13 cellular contexts compared by ENCODE assay signal in genomic region chr14:36767603-36768281, GRCh38.
DNase-seq lines count a peak whose midpoint lies in the region; ATAC-seq and TF ChIP-seq lines count a peak whose summit lies in the region.
"Had no signal": no experiment of that assay in that cellular context is flagged by ENCODE, and none has a peak within 500 bp of the region (broad histone marks: within the 10 kb centered on the region; RNA-seq: fewer than 3 reads in every experiment).

No MANE protein-coding gene starts in this region.

- H2BK5ac ChIP-seq in mesendoderm (ENCODE audit: low read length): peak overlapping the region; percentile 49

- no peaks in the 10 kb centered on the region for H3K79me2 ChIP-seq in mesendoderm (ENCODE audit: control insufficient read depth, insufficient read depth, low read length)

- H3K56ac ChIP-seq in mesendoderm (ENCODE audit: low read length): peak overlapping the region; percentile 58

- ATAC-seq in body of pancreas (no peak), GM18511 (IDR thresholded peaks at IDR 0.05; ENCODE audit: unreplicated experiment) (no peak)
- ATAC-seq: naive thymus-derived CD4-positive, alpha-beta T cell had no signal

- peak; percentile 10 for DNase-seq in ELF-1 (ENCODE audit: low read depth, low spot score)
- peak; percentile 92 for DNase-seq in NCI-H187 treated with DMSO at 0.1 percent for 48 hours (lab: John Stamatoyannopoulos, UW)
- peak; percentile 98 for DNase-seq in SHP77 treated with DMSO at 0.1 percent for 48 hours (lab: John Stamatoyannopoulos, UW)
- peak; percentile 97 for DNase-seq in mesendoderm
- no peak for DNase-seq in stimulated activated CD4-positive, alpha-beta T cell treated with anti-CD3 and anti-CD28 coated beads, Interleukin-12 subunit alpha, Interleukin-12 subunit beta, amount 100 ng/mL, for 4 hours
- no peak for DNase-seq in body of pancreas
- no peak for DNase-seq in H4 (ENCODE audit: low spot score)
- DNase-seq: DND-41; head of caudate nucleus; naive thymus-derived CD4-positive, alpha-beta T cell; tibial artery had no signal

- H3K27me3 ChIP-seq in mesendoderm (ENCODE audit: insufficient read depth, low read length, poor library complexity): no peaks in the 10 kb centered on the region
- no peaks in the 10 kb centered on the region for H3K27me3 ChIP-seq in body of pancreas
- H3K27me3 ChIP-seq: cardiac muscle cell, tibial artery had no signal

- intact Hi-C loops in body of pancreas (cut with DNase I): no loop called here

- no peak for TF ChIP-seq POLR2A in body of pancreas (IDR thresholded peaks at IDR 0.05)

- H4K5ac ChIP-seq in mesendoderm (ENCODE audit: low read length): no peak overlapping the region

- TF ChIP-seq CTCF in body of pancreas (IDR thresholded peaks at IDR 0.05): no peak

- H3K4me1 ChIP-seq in mesendoderm (ENCODE audit: control insufficient read depth, low read depth, low read length) (peaks cover 18% of the 10 kb centered on the region), body of pancreas (no peaks in the 10 kb centered on the region)
- H3K4me1 ChIP-seq: tibial artery had no signal

- H4K8ac ChIP-seq in mesendoderm (ENCODE audit: low read depth, low read length): peak overlapping the region; percentile 67

- peak overlapping the region; percentile 45 for H3K27ac ChIP-seq in mesendoderm (ENCODE audit: low read depth, low read length)
- H3K27ac ChIP-seq in body of pancreas: no peak overlapping the region
- H3K27ac ChIP-seq: cardiac muscle cell, tibial artery had no signal

- H3K4me2 ChIP-seq in mesendoderm (ENCODE audit: low read length): no peak overlapping the region

- H2AK5ac ChIP-seq in mesendoderm (ENCODE audit: low read length): no peak overlapping the region

- no peak overlapping the region for H3K9ac ChIP-seq in mesendoderm (ENCODE audit: low read length)

- no peaks in the 10 kb centered on the region for H3K79me1 ChIP-seq in mesendoderm (ENCODE audit: low read length)

- H3K4me3 ChIP-seq in mesendoderm (ENCODE audit: low read length) (no peak overlapping the region), body of pancreas (no peak overlapping the region)
- H3K4me3 ChIP-seq: cardiac muscle cell, tibial artery had no signal

- H3K9me3 ChIP-seq in body of pancreas: no peaks in the 10 kb centered on the region
- H3K9me3 ChIP-seq: tibial artery had no signal

- no peak overlapping the region for H3K4ac ChIP-seq in mesendoderm (ENCODE audit: low read depth, low read length)

- WGBS in mesendoderm (ENCODE audit: extremely low coverage, insufficient coverage, low lambda C conversion rate): no CpG with 5 or more reads among the region's 7 CpGs
- WGBS in body of pancreas, 2 donors: 45 to 49% methylated on average over 7 of the region's 7 CpGs

- no peaks in the 10 kb centered on the region for H3K36me3 ChIP-seq in mesendoderm (ENCODE audit: control insufficient read depth, insufficient read depth, low read length)
- H3K36me3 ChIP-seq in body of pancreas (replicated peaks in 1 of 2; ENCODE audit: insufficient read depth in 1 of 2, low read depth in 2 of 2): no peaks in the 10 kb centered on the region
- H3K36me3 ChIP-seq: cardiac muscle cell, tibial artery had no signal

- no peak overlapping the region for H3K23ac ChIP-seq in mesendoderm (ENCODE audit: low read length)

- H2BK15ac ChIP-seq in mesendoderm (replicated peaks; ENCODE audit: low read depth): no peak overlapping the region

- H2BK120ac ChIP-seq in mesendoderm (ENCODE audit: low read depth, low read length): no peak overlapping the region

- peak overlapping the region; percentile 82 for H3K18ac ChIP-seq in mesendoderm (ENCODE audit: low read length)

Comparison
In these comparisons a context has a peak if more than half of its experiments do, and no peak if none do; other contexts are left out.
1. DNase-seq: peak in ELF-1 (single experiment), NCI-H187 treated with DMSO at 0.1 percent for 48 hours (single experiment), SHP77 treated with DMSO at 0.1 percent for 48 hours (single experiment) and mesendoderm (single experiment); none in stimulated activated CD4-positive, alpha-beta T cell treated with anti-CD3 and anti-CD28 coated beads, Interleukin-12 subunit alpha, Interleukin-12 subunit beta, amount 100 ng/mL, for 4 hours (single experiment), body of pancreas (0 of 4) and H4 (single experiment).